In genomic region chr9:81689343-81690175, GRCh38 we compare ENCODE assay signal across 1 cellular context.
A peak's percentile ranks its signal among the peaks of the same experiment; 100 is the strongest.
TF ChIP-seq lines count a peak whose summit lies in the region.

Gene TLE1 (minus strand): TSS chr9:81689547. CDS start chr9:81688240, 1,307 bp downstream.

TF ChIP-seq in HepG2, 621 proteins besides CTCF, POLR2A, EP300 and RAD21 (continued from another document and continues in another):
- peak; percentile 79; the same call in 1 of the 2 replicates for TF ChIP-seq ARID4A (CRISPR knock-in tag; IDR thresholded peaks at IDR 0.05; ENCODE audit: borderline replicate concordance)
- TF ChIP-seq BCLAF1 (IDR thresholded peaks at IDR 0.05): no peak
- TF ChIP-seq NFAT5 (CRISPR knock-in tag; IDR thresholded peaks at IDR 0.05): no peak; the same call in 1 of the 2 replicates
- peak; percentile 91; the same call in 1 of the 2 replicates for TF ChIP-seq ETS1 (CRISPR knock-in tag; IDR thresholded peaks at IDR 0.05)
- TF ChIP-seq ZNF713 (CRISPR knock-in tag; IDR thresholded peaks at IDR 0.05): no peak
- peak; percentile 82 for TF ChIP-seq POGZ (CRISPR knock-in tag; IDR thresholded peaks at IDR 0.05)
- 0 out of 2 replicates have a peak, but pooled peaks have one; percentile 31 for TF ChIP-seq ZNF513 (CRISPR knock-in tag; conservative IDR thresholded peaks at IDR 0.05)
- TF ChIP-seq ZNF33B (CRISPR knock-in tag; IDR thresholded peaks at IDR 0.05): no peak
- TF ChIP-seq ZNF136 (CRISPR knock-in tag; IDR thresholded peaks at IDR 0.05; ENCODE audit: low read depth): no peak
- no peak for TF ChIP-seq ZNF446 (CRISPR knock-in tag; IDR thresholded peaks at IDR 0.05)
- TF ChIP-seq ZFP36L2 (CRISPR knock-in tag; IDR thresholded peaks at IDR 0.05): no peak
- TF ChIP-seq HOXA3 (CRISPR knock-in tag; IDR thresholded peaks at IDR 0.05): no peak; the same call in 1 of the 2 replicates
- TF ChIP-seq ZNF570 (CRISPR knock-in tag; IDR thresholded peaks at IDR 0.05; ENCODE audit: borderline replicate concordance): no peak; the same call in 1 of the 2 replicates
- TF ChIP-seq NONO (IDR thresholded peaks at IDR 0.05): no peak
- peak; percentile 84 for TF ChIP-seq NONO (CRISPR knock-in tag; conservative IDR thresholded peaks at IDR 0.05)
- TF ChIP-seq CHD4 (IDR thresholded peaks at IDR 0.05; ENCODE audit: borderline replicate concordance, low read length): no peak
- TF ChIP-seq TP53 (CRISPR knock-in tag; conservative IDR thresholded peaks at IDR 0.05): no peak
- TF ChIP-seq NR0B2 (CRISPR knock-in tag; IDR thresholded peaks at IDR 0.05): peak; percentile 85
- TF ChIP-seq ZNF333 (CRISPR knock-in tag; IDR thresholded peaks at IDR 0.05; ENCODE audit: borderline replicate concordance): no peak; the same call in 1 of the 2 replicates
- 0 out of 2 replicates have a peak, but pooled peaks have one; percentile 32 for TF ChIP-seq HBP1 (CRISPR knock-in tag; IDR thresholded peaks at IDR 0.05; ENCODE audit: low read depth)
- no peak for TF ChIP-seq ZNF496 (CRISPR knock-in tag; IDR thresholded peaks at IDR 0.05; ENCODE audit: insufficient replicate concordance)
- no peak for TF ChIP-seq EHMT2 (IDR thresholded peaks at IDR 0.05; ENCODE audit: borderline replicate concordance, low read depth, low read length)
- TF ChIP-seq ZNF800 (CRISPR knock-in tag; IDR thresholded peaks at IDR 0.05): peak; percentile 84
- TF ChIP-seq PHF21A (CRISPR knock-in tag; IDR thresholded peaks at IDR 0.05): no peak
- TF ChIP-seq ZHX1 (CRISPR knock-in tag; IDR thresholded peaks at IDR 0.05; ENCODE audit: low read depth): no peak; the same call in 1 of the 2 replicates
- TF ChIP-seq ZNF281 (CRISPR knock-in tag; IDR thresholded peaks at IDR 0.05; ENCODE audit: borderline replicate concordance): no peak
